Comparison of ENCODE assay signal across 8 cellular contexts in genomic region chr1:35557118-35557610, GRCh38. TPM values are rescaled to one million over a fixed set of nuclear protein-coding genes. Genes with fewer than 3 reads are reported as not detected.
A peak's percentile ranks its signal among the peaks of the same experiment; 100 is the strongest.
DNase-seq lines count a peak whose midpoint lies in the region; ATAC-seq and TF ChIP-seq lines count a peak whose summit lies in the region.

KIAA0319L (minus strand) TSS chr1:35557403; CDS start chr1:35554491, 2,912 bp downstream.

- no peaks in the 10 kb centered on the region for H4K20me1 ChIP-seq in HCT116 (ENCODE audit: insufficient read depth)

- RAD21 ChIA-PET in HCT116 (lab: Charles Lee; ENCODE audit: low non-redundant PET in 1 of 2, low total read pairs in 2 of 2, uncharacterized antibody in 2 of 2, unreplicated experiment in 2 of 2) = no interaction called here

- H3K36me3 Mint-ChIP-seq in T-helper 1 cell treated with Interleukin-12 subunit alpha and Interleukin-12 subunit beta and Interleukin-4 antibody, amounts not matched to agents 30 μg/mL and 1 μg/mL, for 36 hours (ENCODE audit: low read depth) = peaks cover 34% of the 10 kb centered on the region
- peaks cover 4% of the 10 kb centered on the region for H3K36me3 Mint-ChIP-seq in type B pancreatic cell

- H3K27ac ChIP-seq in A673 (ENCODE audit: low read depth, low read length, poor library complexity, severe bottlenecking) (peak within 1 kb of the TSS; percentile 92), HCT116 (ENCODE audit: low read depth, low read length) (peak within 1 kb of the TSS; percentile 84)

- H3K4me3 ChIP-seq in A673 (ENCODE audit: low read depth, low read length, poor library complexity, severe bottlenecking) (peak within 1 kb of the TSS; percentile 94), GM06990 (replicated peaks; ENCODE audit: low read depth, low read length) (peak within 1 kb of the TSS; percentile 75), HCT116 (replicated peaks in 1 of 2; ENCODE audit: low read depth in 1 of 2, low read length in 2 of 2) (peak within 1 kb of the TSS; percentile 78 to 89), epithelial cell of esophagus (ENCODE audit: low read length) (peak within 1 kb of the TSS; percentile 92)

- H3K4me1 Mint-ChIP-seq in T-helper 1 cell treated with Interleukin-12 subunit alpha and Interleukin-12 subunit beta and Interleukin-4 antibody, amounts not matched to agents 30 μg/mL and 1 μg/mL, for 36 hours (ENCODE audit: low read depth) = peaks cover 56% of the 10 kb centered on the region
- peaks cover 36% of the 10 kb centered on the region for H3K4me1 Mint-ChIP-seq in type B pancreatic cell (ENCODE audit: unreplicated experiment)

- H3K27ac Mint-ChIP-seq in T-helper 1 cell treated with Interleukin-12 subunit alpha and Interleukin-12 subunit beta and Interleukin-4 antibody, amounts not matched to agents 30 μg/mL and 1 μg/mL, for 36 hours = peak within 1 kb of the TSS; percentile 98
- peak within 1 kb of the TSS; percentile 91 for H3K27ac Mint-ChIP-seq in type B pancreatic cell

- TF ChIP-seq CTCF in A673 (conservative IDR thresholded peaks at IDR 0.05; ENCODE audit: low read depth, low read length) (no peak), GM06990 (IDR thresholded peaks at IDR 0.05; ENCODE audit: insufficient read depth, low read length, poor library complexity, severe bottlenecking) (no peak), HCT116 (IDR thresholded peaks at IDR 0.05 in 2 of 3, conservative IDR thresholded peaks at IDR 0.05 in 1 of 3; ENCODE audit: borderline replicate concordance in 1 of 3, insufficient read depth in 1 of 3, low read depth in 2 of 3, low read length in 2 of 3) (no peak), epithelial cell of esophagus (IDR thresholded peaks at IDR 0.05; ENCODE audit: insufficient read depth, low read depth, low read length, missing control alignments) (no peak), type B pancreatic cell (conservative IDR thresholded peaks at IDR 0.05) (no peak)

- H3K9me3 Mint-ChIP-seq in T-helper 1 cell treated with Interleukin-12 subunit alpha and Interleukin-12 subunit beta and Interleukin-4 antibody, amounts not matched to agents 30 μg/mL and 1 μg/mL, for 36 hours = no peaks in the 10 kb centered on the region
- H3K9me3 Mint-ChIP-seq in type B pancreatic cell = no peaks in the 10 kb centered on the region

- peaks cover 37% of the 10 kb centered on the region for H3K79me2 ChIP-seq in HCT116 (ENCODE audit: insufficient read depth, low read length)

- DNase-seq in A673 (ENCODE audit: low spot score) (no peak), GM06990 (ENCODE audit: extremely low read depth, insufficient read length) (no peak), HCT116 (ENCODE audit: low read depth, low spot score) (no peak), M059J (ENCODE audit: low read depth) (peak; percentile 87), epithelial cell of esophagus (ENCODE audit: low read depth) (peak; percentile 84), midbrain (lab: John Stamatoyannopoulos, UW) (peak; percentile 95), type B pancreatic cell (ENCODE audit: extremely low spot score, unreplicated experiment) (no peak)

- CTCF ChIA-PET in A673 (lab: Charles Lee) (interaction anchor here (1.4 kb wide), 1 partner anchor 106 kb away, joined by 4 read pairs; no protein-coding TSS in a partner anchor), HCT116 (lab: Charles Lee) (interaction anchor here (1.5 to 1.7 kb wide), 3 partner anchors 106 to 212 kb away, joined by 4 to 6 read pairs (median 4); no protein-coding TSS in a partner anchor)

- peak within 1 kb of the TSS; percentile 85 for H3K4me2 ChIP-seq in HCT116 (ENCODE audit: low read length)

- H3K9ac ChIP-seq in HCT116 (ENCODE audit: low read length) = peak within 1 kb of the TSS; percentile 85

- no TSS peak for BruUV-seq in A673 (replicated peaks; lab: Mats Ljungman, UMichigan)
- BruUV-seq in HCT116 (replicated peaks; lab: Mats Ljungman, UMichigan) = no TSS peak

- no peaks in the 10 kb centered on the region for H3K9me3 ChIP-seq in A673 (ENCODE audit: low read depth, low read length, poor library complexity, severe bottlenecking)
- H3K9me3 ChIP-seq in HCT116 (ENCODE audit: control insufficient read depth in 1 of 2, insufficient read depth in 1 of 2, low read depth in 1 of 2, low read length in 2 of 2) = no peaks in the 10 kb centered on the region

- ATAC-seq in HCT116 = peak; percentile 89

- peak within 1 kb of the TSS; percentile 98 for H3K4me3 Mint-ChIP-seq in T-helper 1 cell treated with Interleukin-12 subunit alpha and Interleukin-12 subunit beta and Interleukin-4 antibody, amounts not matched to agents 30 μg/mL and 1 μg/mL, for 36 hours
- peak within 1 kb of the TSS; percentile 97 for H3K4me3 Mint-ChIP-seq in type B pancreatic cell

- H3K36me3 ChIP-seq in A673 (ENCODE audit: insufficient read depth, low read length, poor library complexity, severe bottlenecking) (peaks cover 20% of the 10 kb centered on the region), GM06990 (ENCODE audit: control insufficient read depth, insufficient read depth, low read length) (peaks cover 17% of the 10 kb centered on the region), HCT116 (ENCODE audit: control insufficient read depth in 1 of 2, insufficient read depth in 2 of 2, low read length in 2 of 2) (peaks cover 9 to 10% of the 10 kb centered on the region in 2 experiments)

- H2AFZ ChIP-seq in HCT116 (ENCODE audit: low read depth, low read length, poor library complexity, severe bottlenecking) = peak within 1 kb of the TSS; percentile 91

- no peaks in the 10 kb centered on the region for H3K27me3 ChIP-seq in A673 (replicated peaks; ENCODE audit: insufficient read depth, low read depth, low read length, poor library complexity)
- no peaks in the 10 kb centered on the region for H3K27me3 ChIP-seq in GM06990 (replicated peaks; ENCODE audit: control insufficient read depth, insufficient read depth, low read length)
- H3K27me3 ChIP-seq in HCT116 (ENCODE audit: insufficient read depth, low read length) = no peaks in the 10 kb centered on the region

- no peak for TF ChIP-seq RAD21 in HCT116 (IDR thresholded peaks at IDR 0.05; ENCODE audit: low read depth)

- no peak for TF ChIP-seq POLR2A in HCT116 (IDR thresholded peaks at IDR 0.05; ENCODE audit: borderline replicate concordance, extremely low read depth, insufficient read depth, insufficient read length)

- H3K9me2 ChIP-seq in HCT116 (ENCODE audit: insufficient read depth) = no peaks in the 10 kb centered on the region

- POLR2A ChIA-PET in A673 (lab: Charles Lee; ENCODE audit: low non-redundant PET) (no interaction called here), HCT116 (lab: Charles Lee) (interaction anchor here (0.6 to 1.7 kb wide), 7 partner anchors 9 to 363 kb away, joined by 3 to 6 read pairs (median 3); partner anchors contain the start of genes CLSPN and TFAP2E)

- no peaks in the 10 kb centered on the region for H3K27me3 Mint-ChIP-seq in T-helper 1 cell treated with Interleukin-12 subunit alpha and Interleukin-12 subunit beta and Interleukin-4 antibody, amounts not matched to agents 30 μg/mL and 1 μg/mL, for 36 hours (ENCODE audit: low read depth)
- no peaks in the 10 kb centered on the region for H3K27me3 Mint-ChIP-seq in type B pancreatic cell

- H3K4me1 ChIP-seq in A673 (ENCODE audit: insufficient read depth, low read length, poor library complexity, severe bottlenecking) = peaks cover 14% of the 10 kb centered on the region
- H3K4me1 ChIP-seq in HCT116 (ENCODE audit: control insufficient read depth in 1 of 2, insufficient read depth in 2 of 2, low read length in 2 of 2) = peaks cover 8 to 19% of the 10 kb centered on the region in 2 experiments; a peak in 3 of 4 replicates

- intact Hi-C loops in A673 (cut with micrococcal nuclease; ENCODE audit: unreplicated experiment) (loop anchor here (5.0 kb wide), 1 partner anchor 365 kb away; the partner anchor contains the start of gene SFPQ), HCT116 (cut with micrococcal nuclease) (loop anchor here (2.0 kb wide), 1 partner anchor 364 kb away; the partner anchor contains the start of gene SFPQ)

TF ChIP-seq in HCT116, 20 proteins besides CTCF, POLR2A, EP300 and RAD21 (continues in another document):
- no peak for TF ChIP-seq ATF3 (IDR thresholded peaks at IDR 0.05)
- TF ChIP-seq SP1 (IDR thresholded peaks at IDR 0.05; ENCODE audit: low read depth) = no peak
- TF ChIP-seq CBX3 (IDR thresholded peaks at IDR 0.05; ENCODE audit: low read depth) = no peak
- TF ChIP-seq ZBTB33 (IDR thresholded peaks at IDR 0.05; ENCODE audit: extremely low read depth, insufficient replicate concordance, low read length) = no peak
- TF ChIP-seq YY1 (IDR thresholded peaks at IDR 0.05; ENCODE audit: extremely low read depth, insufficient replicate concordance, low read depth, low read length) = no peak
- TF ChIP-seq POLR2AphosphoS5 (IDR thresholded peaks at IDR 0.05; ENCODE audit: low read depth, low read length) = peak; percentile 62
- no peak for TF ChIP-seq FOSL1 (IDR thresholded peaks at IDR 0.05; ENCODE audit: low read depth)
- no peak for TF ChIP-seq EZH2phosphoT487 (IDR thresholded peaks at IDR 0.05; ENCODE audit: borderline replicate concordance)
- TF ChIP-seq ELF1 (IDR thresholded peaks at IDR 0.05; ENCODE audit: borderline replicate concordance, low read depth) = no peak; the same call in 1 of the 2 replicates
- TF ChIP-seq ZNF274 (IDR thresholded peaks at IDR 0.05; ENCODE audit: low read depth, low read length) = no peak
- peak; percentile 81; the same call in 1 of the 2 replicates for TF ChIP-seq ZFX (IDR thresholded peaks at IDR 0.05)

RNA-seq across cellular contexts. Expression of gene KIAA0319L, which starts in this region (rescaled TPM):
- total RNA-seq in A673 (2021) = 33.7 and 38.5 TPM in 2 replicates
- 35.6 TPM for total RNA-seq in HCT116 (2021; ENCODE audit: unreplicated experiment)
- 25.7 and 28.7 TPM in 2 replicates for polyA plus RNA-seq in HCT116 (2012)
- 33.7 and 38.9 TPM in 2 replicates for total RNA-seq in M059J (2014; rRNA removed; shearing (Covaris generic))
- total RNA-seq in type B pancreatic cell (ENCODE audit: low replicate concordance) = 48.6 and 56.9 TPM in 2 replicates

Comparison
In these comparisons a context has a peak if more than half of its experiments do, and no peak if none do; other contexts are left out.
1. DNase-seq: peak in M059J (single experiment), epithelial cell of esophagus (single experiment) and midbrain (single experiment); none in A673 (single experiment), GM06990 (single experiment), HCT116 (single experiment) and type B pancreatic cell (single experiment).
2. Peak in every context shown above with its lines, with median percentiles within 50 percentile points of each other: H3K4me3 ChIP-seq.